In the genomic region with DNA sequence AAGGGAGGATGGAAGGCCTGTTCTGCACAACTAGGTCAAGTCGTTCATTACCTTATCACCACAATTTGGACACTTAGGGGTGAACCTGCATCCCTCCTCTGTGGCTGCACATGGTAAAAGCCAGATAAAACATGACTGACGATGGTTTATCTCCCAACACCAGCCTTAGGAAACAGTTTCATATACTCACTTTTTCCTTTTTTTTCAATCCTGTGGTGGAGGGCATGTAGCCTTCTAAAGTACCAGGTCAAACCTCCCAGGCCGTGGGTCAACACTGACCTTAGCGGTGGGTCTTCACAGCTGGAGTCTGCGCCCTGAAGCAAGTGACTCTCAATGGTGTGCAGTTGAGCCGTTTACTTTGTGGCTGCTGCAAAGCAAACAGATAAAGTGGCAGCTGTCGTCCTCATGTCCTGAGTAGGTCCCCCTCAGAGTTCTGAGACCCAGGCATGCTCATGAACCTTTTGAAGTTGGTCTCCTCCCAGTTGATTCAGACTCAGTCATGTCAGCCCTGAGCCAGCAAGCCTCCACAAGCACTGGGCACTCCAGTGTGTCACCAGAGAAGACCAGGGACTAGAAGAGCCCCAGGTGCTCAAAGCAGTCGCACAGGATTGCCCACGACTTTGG, we compare ENCODE assay signal across 1 cellular context.
A peak's percentile ranks its signal among the peaks of the same experiment; 100 is the strongest.
TF ChIP-seq lines count a peak whose summit lies in the region.

No MANE protein-coding gene starts in this region.

TF ChIP-seq in HepG2, 621 proteins besides CTCF, POLR2A, EP300 and RAD21 (continued from another document and continues in another):
- TF ChIP-seq U2AF1 (optimal IDR thresholded peaks at IDR 0.05; ENCODE audit: low read depth, low read length) (no peak), ZNF605 (CRISPR knock-in tag; IDR thresholded peaks at IDR 0.05) (0 out of 2 replicates have a peak, but pooled peaks have one; percentile 74), ZNF431 (CRISPR knock-in tag; IDR thresholded peaks at IDR 0.05; ENCODE audit: borderline replicate concordance, low read depth) (no peak), SP4 (CRISPR knock-in tag; IDR thresholded peaks at IDR 0.05) (no peak; the same call in 1 of the 2 replicates), MIER2 (CRISPR knock-in tag; IDR thresholded peaks at IDR 0.05) (peak; percentile 14; the same call in 1 of the 2 replicates), FOXJ3 (CRISPR knock-in tag; IDR thresholded peaks at IDR 0.05; ENCODE audit: borderline replicate concordance) (peak; percentile 69; the same call in 1 of the 2 replicates), TCF12 (IDR thresholded peaks at IDR 0.05) (no peak), TCF12 (CRISPR knock-in tag; IDR thresholded peaks at IDR 0.05) (no peak), SRF (IDR thresholded peaks at IDR 0.05; ENCODE audit: low read depth, low read length) (no peak), ZNF17 (CRISPR knock-in tag; IDR thresholded peaks at IDR 0.05) (no peak), ZNF572 (CRISPR knock-in tag; IDR thresholded peaks at IDR 0.05) (0 out of 2 replicates have a peak, but pooled peaks have one; percentile 45), RBM22 (optimal IDR thresholded peaks at IDR 0.05; ENCODE audit: low read length) (no peak), U2AF2 (IDR thresholded peaks at IDR 0.05; ENCODE audit: low read depth, low read length) (no peak), GABPA (IDR thresholded peaks at IDR 0.05; ENCODE audit: low read depth, low read length) (no peak), GABPA (CRISPR knock-in tag; IDR thresholded peaks at IDR 0.05; ENCODE audit: low read depth) (0 out of 2 replicates have a peak, but pooled peaks have one; percentile 20), RARG (CRISPR knock-in tag; IDR thresholded peaks at IDR 0.05; ENCODE audit: low read depth) (no peak), JUN (CRISPR knock-in tag; IDR thresholded peaks at IDR 0.05) (no peak), ATF1 (CRISPR knock-in tag; IDR thresholded peaks at IDR 0.05) (no peak), ZNF3 (CRISPR knock-in tag; IDR thresholded peaks at IDR 0.05) (no peak), NR2C2 (CRISPR knock-in tag; IDR thresholded peaks at IDR 0.05; ENCODE audit: borderline replicate concordance) (peak; percentile 64), NKX3-1 (CRISPR knock-in tag; IDR thresholded peaks at IDR 0.05) (peak; percentile 86; the same call in 1 of the 2 replicates), ZFP36 (IDR thresholded peaks at IDR 0.05; ENCODE audit: borderline replicate concordance, low read depth, low read length, partially characterized antibody) (no peak), ZSCAN31 (CRISPR knock-in tag; IDR thresholded peaks at IDR 0.05; ENCODE audit: low read depth) (no peak), ZNF274 (CRISPR knock-in tag; IDR thresholded peaks at IDR 0.05) (no peak), ZNF780A (CRISPR knock-in tag; IDR thresholded peaks at IDR 0.05) (no peak)
- TF ChIP-seq, protein P1, sequence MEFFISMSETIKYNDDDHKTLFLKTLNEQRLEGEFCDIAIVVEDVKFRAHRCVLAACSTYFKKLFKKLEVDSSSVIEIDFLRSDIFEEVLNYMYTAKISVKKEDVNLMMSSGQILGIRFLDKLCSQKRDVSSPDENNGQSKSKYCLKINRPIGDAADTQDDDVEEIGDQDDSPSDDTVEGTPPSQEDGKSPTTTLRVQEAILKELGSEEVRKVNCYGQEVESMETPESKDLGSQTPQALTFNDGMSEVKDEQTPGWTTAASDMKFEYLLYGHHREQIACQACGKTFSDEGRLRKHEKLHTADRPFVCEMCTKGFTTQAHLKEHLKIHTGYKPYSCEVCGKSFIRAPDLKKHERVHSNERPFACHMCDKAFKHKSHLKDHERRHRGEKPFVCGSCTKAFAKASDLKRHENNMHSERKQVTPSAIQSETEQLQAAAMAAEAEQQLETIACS (CRISPR knock-in tag; IDR thresholded peaks at IDR 0.05) = no peak
- TF ChIP-seq, protein P2, sequence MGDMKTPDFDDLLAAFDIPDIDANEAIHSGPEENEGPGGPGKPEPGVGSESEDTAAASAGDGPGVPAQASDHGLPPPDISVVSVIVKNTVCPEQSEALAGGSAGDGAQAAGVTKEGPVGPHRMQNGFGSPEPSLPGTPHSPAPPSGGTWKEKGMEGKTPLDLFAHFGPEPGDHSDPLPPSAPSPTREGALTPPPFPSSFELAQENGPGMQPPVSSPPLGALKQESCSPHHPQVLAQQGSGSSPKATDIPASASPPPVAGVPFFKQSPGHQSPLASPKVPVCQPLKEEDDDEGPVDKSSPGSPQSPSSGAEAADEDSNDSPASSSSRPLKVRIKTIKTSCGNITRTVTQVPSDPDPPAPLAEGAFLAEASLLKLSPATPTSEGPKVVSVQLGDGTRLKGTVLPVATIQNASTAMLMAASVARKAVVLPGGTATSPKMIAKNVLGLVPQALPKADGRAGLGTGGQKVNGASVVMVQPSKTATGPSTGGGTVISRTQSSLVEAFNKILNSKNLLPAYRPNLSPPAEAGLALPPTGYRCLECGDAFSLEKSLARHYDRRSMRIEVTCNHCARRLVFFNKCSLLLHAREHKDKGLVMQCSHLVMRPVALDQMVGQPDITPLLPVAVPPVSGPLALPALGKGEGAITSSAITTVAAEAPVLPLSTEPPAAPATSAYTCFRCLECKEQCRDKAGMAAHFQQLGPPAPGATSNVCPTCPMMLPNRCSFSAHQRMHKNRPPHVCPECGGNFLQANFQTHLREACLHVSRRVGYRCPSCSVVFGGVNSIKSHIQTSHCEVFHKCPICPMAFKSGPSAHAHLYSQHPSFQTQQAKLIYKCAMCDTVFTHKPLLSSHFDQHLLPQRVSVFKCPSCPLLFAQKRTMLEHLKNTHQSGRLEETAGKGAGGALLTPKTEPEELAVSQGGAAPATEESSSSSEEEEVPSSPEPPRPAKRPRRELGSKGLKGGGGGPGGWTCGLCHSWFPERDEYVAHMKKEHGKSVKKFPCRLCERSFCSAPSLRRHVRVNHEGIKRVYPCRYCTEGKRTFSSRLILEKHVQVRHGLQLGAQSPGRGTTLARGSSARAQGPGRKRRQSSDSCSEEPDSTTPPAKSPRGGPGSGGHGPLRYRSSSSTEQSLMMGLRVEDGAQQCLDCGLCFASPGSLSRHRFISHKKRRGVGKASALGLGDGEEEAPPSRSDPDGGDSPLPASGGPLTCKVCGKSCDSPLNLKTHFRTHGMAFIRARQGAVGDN (CRISPR knock-in tag; IDR thresholded peaks at IDR 0.05) = peak; percentile 78
- TF ChIP-seq, protein P3, sequence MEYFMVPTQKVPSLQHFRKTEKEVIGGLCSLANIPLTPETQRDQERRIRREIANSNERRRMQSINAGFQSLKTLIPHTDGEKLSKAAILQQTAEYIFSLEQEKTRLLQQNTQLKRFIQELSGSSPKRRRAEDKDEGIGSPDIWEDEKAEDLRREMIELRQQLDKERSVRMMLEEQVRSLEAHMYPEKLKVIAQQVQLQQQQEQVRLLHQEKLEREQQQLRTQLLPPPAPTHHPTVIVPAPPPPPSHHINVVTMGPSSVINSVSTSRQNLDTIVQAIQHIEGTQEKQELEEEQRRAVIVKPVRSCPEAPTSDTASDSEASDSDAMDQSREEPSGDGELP (IDR thresholded peaks at IDR 0.05; ENCODE audit: borderline replicate concordance, low read depth) = peak; percentile 90; the same call in 1 of the 2 replicates
- TF ChIP-seq, protein P4, sequence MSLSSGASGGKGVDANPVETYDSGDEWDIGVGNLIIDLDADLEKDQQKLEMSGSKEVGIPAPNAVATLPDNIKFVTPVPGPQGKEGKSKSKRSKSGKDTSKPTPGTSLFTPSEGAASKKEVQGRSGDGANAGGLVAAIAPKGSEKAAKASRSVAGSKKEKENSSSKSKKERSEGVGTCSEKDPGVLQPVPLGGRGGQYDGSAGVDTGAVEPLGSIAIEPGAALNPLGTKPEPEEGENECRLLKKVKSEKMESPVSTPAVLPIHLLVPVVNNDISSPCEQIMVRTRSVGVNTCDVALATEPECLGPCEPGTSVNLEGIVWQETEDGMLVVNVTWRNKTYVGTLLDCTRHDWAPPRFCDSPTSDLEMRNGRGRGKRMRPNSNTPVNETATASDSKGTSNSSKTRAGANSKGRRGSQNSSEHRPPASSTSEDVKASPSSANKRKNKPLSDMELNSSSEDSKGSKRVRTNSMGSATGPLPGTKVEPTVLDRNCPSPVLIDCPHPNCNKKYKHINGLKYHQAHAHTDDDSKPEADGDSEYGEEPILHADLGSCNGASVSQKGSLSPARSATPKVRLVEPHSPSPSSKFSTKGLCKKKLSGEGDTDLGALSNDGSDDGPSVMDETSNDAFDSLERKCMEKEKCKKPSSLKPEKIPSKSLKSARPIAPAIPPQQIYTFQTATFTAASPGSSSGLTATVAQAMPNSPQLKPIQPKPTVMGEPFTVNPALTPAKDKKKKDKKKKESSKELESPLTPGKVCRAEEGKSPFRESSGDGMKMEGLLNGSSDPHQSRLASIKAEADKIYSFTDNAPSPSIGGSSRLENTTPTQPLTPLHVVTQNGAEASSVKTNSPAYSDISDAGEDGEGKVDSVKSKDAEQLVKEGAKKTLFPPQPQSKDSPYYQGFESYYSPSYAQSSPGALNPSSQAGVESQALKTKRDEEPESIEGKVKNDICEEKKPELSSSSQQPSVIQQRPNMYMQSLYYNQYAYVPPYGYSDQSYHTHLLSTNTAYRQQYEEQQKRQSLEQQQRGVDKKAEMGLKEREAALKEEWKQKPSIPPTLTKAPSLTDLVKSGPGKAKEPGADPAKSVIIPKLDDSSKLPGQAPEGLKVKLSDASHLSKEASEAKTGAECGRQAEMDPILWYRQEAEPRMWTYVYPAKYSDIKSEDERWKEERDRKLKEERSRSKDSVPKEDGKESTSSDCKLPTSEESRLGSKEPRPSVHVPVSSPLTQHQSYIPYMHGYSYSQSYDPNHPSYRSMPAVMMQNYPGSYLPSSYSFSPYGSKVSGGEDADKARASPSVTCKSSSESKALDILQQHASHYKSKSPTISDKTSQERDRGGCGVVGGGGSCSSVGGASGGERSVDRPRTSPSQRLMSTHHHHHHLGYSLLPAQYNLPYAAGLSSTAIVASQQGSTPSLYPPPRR (CRISPR knock-in tag; IDR thresholded peaks at IDR 0.05; ENCODE audit: borderline replicate concordance) = peak; percentile 89
- TF ChIP-seq, protein P5, sequence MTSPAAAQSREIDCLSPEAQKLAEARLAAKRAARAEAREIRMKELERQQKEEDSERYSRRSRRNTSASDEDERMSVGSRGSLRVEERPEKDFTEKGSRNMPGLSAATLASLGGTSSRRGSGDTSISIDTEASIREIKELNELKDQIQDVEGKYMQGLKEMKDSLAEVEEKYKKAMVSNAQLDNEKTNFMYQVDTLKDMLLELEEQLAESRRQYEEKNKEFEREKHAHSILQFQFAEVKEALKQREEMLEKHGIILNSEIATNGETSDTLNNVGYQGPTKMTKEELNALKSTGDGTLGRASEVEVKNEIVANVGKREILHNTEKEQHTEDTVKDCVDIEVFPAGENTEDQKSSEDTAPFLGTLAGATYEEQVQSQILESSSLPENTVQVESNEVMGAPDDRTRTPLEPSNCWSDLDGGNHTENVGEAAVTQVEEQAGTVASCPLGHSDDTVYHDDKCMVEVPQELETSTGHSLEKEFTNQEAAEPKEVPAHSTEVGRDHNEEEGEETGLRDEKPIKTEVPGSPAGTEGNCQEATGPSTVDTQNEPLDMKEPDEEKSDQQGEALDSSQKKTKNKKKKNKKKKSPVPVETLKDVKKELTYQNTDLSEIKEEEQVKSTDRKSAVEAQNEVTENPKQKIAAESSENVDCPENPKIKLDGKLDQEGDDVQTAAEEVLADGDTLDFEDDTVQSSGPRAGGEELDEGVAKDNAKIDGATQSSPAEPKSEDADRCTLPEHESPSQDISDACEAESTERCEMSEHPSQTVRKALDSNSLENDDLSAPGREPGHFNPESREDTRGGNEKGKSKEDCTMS (CRISPR knock-in tag; conservative IDR thresholded peaks at IDR 0.05) = no peak
- TF ChIP-seq, protein P6, sequence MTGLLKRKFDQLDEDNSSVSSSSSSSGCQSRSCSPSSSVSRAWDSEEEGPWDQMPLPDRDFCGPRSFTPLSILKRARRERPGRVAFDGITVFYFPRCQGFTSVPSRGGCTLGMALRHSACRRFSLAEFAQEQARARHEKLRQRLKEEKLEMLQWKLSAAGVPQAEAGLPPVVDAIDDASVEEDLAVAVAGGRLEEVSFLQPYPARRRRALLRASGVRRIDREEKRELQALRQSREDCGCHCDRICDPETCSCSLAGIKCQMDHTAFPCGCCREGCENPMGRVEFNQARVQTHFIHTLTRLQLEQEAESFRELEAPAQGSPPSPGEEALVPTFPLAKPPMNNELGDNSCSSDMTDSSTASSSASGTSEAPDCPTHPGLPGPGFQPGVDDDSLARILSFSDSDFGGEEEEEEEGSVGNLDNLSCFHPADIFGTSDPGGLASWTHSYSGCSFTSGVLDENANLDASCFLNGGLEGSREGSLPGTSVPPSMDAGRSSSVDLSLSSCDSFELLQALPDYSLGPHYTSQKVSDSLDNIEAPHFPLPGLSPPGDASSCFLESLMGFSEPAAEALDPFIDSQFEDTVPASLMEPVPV (CRISPR knock-in tag; IDR thresholded peaks at IDR 0.05) = no peak; the same call in 1 of the 2 replicates
- TF ChIP-seq, protein P7, sequence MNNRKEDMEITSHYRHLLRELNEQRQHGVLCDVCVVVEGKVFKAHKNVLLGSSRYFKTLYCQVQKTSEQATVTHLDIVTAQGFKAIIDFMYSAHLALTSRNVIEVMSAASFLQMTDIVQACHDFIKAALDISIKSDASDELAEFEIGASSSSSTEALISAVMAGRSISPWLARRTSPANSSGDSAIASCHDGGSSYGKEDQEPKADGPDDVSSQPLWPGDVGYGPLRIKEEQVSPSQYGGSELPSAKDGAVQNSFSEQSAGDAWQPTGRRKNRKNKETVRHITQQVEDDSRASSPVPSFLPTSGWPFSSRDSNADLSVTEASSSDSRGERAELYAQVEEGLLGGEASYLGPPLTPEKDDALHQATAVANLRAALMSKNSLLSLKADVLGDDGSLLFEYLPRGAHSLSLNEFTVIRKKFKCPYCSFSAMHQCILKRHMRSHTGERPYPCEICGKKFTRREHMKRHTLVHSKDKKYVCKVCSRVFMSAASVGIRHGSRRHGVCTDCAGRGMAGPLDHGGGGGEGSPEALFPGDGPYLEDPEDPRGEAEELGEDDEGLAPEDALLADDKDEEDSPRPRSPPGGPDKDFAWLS (CRISPR knock-in tag; IDR thresholded peaks at IDR 0.05; ENCODE audit: borderline replicate concordance) = no peak
- TF ChIP-seq, protein P8, sequence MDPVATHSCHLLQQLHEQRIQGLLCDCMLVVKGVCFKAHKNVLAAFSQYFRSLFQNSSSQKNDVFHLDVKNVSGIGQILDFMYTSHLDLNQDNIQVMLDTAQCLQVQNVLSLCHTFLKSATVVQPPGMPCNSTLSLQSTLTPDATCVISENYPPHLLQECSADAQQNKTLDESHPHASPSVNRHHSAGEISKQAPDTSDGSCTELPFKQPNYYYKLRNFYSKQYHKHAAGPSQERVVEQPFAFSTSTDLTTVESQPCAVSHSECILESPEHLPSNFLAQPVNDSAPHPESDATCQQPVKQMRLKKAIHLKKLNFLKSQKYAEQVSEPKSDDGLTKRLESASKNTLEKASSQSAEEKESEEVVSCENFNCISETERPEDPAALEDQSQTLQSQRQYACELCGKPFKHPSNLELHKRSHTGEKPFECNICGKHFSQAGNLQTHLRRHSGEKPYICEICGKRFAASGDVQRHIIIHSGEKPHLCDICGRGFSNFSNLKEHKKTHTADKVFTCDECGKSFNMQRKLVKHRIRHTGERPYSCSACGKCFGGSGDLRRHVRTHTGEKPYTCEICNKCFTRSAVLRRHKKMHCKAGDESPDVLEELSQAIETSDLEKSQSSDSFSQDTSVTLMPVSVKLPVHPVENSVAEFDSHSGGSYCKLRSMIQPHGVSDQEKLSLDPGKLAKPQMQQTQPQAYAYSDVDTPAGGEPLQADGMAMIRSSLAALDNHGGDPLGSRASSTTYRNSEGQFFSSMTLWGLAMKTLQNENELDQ (CRISPR knock-in tag; IDR thresholded peaks at IDR 0.05; ENCODE audit: borderline replicate concordance) = no peak
